1 cellular context compared by ENCODE assay signal in genomic region chr16:901149-901548, GRCh38.
TF ChIP-seq lines count a peak whose summit lies in the region.

No MANE protein-coding gene starts in this region.

TF ChIP-seq in HepG2, 621 proteins besides CTCF, POLR2A, EP300 and RAD21 (continued from another document):
- TF ChIP-seq TFAP4 (IDR thresholded peaks at IDR 0.05; ENCODE audit: borderline replicate concordance, low read depth) (no peak), MAZ (IDR thresholded peaks at IDR 0.05; ENCODE audit: borderline replicate concordance, low read depth, low read length) (no peak), MAZ (CRISPR knock-in tag; IDR thresholded peaks at IDR 0.05; ENCODE audit: low read depth) (no peak), SNAPC2 (CRISPR knock-in tag; IDR thresholded peaks at IDR 0.05) (no peak), ZNF282 (IDR thresholded peaks at IDR 0.05; ENCODE audit: partially characterized antibody) (no peak), ZNF879 (CRISPR knock-in tag; IDR thresholded peaks at IDR 0.05) (no peak), NFIC (IDR thresholded peaks at IDR 0.05; ENCODE audit: low read length) (no peak), PAXIP1 (CRISPR knock-in tag; conservative IDR thresholded peaks at IDR 0.05) (no peak), ZSCAN5A (CRISPR knock-in tag; IDR thresholded peaks at IDR 0.05; ENCODE audit: borderline replicate concordance) (no peak), SIX1 (CRISPR knock-in tag; IDR thresholded peaks at IDR 0.05; ENCODE audit: borderline replicate concordance) (no peak), ZBTB40 (IDR thresholded peaks at IDR 0.05) (no peak), ZBTB40 (CRISPR knock-in tag; IDR thresholded peaks at IDR 0.05) (no peak), ZNF296 (CRISPR knock-in tag; conservative IDR thresholded peaks at IDR 0.05) (no peak)
